ENCODE assay signal across 29 cellular contexts in the genomic region with DNA sequence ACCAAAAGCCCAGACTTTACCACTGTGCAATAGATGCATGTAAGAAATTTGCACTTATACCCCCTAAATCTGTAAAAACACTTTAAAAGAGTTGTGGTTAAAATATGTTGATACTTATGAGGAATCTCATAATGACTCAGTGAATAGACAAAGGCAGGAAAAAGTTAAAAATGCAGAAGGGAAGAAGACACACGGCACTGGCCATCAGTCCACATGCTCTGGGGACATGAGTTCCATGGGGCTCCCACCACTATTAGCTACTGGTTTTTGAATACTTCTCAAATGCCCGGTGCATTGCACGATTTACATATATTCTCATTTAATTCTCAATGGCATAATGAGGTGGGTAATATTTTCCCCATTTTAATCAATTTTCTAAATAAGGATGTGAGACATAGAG. TPM values are rescaled to one million over a fixed set of nuclear protein-coding genes. Genes with fewer than 3 reads are reported as not detected.
DNase-seq lines count a peak whose midpoint lies in the region; ATAC-seq and TF ChIP-seq lines count a peak whose summit lies in the region.
"Had no signal": no experiment of that assay in that cellular context is flagged by ENCODE, and none has a peak within 500 bp of the region (broad histone marks: within the 10 kb centered on the region; RNA-seq: fewer than 3 reads in every experiment).

No MANE protein-coding gene starts in this region.

- H3K36me3 Mint-ChIP-seq in HFFc6 (ENCODE audit: low read depth): peaks cover 96% of the 10 kb centered on the region
- H3K36me3 Mint-ChIP-seq in natural killer cell treated with Interleukin-12 subunit alpha and Interleukin-12 subunit beta and Interleukin-15 and Interleukin-18, amount 100 ng/mL, for 72 hours: no peaks in the 10 kb centered on the region
- H3K36me3 Mint-ChIP-seq: activated naive CD4-positive, alpha-beta T cell treated with anti-CD3 and anti-CD28 coated beads, Interleukin-2, amount 10 ng/mL, durations not matched to agents 7 days and 5 days; CD4-positive, alpha-beta memory T cell; immature natural killer cell had no signal

- peak overlapping the region; percentile 91 for H3K27ac Mint-ChIP-seq in HFFc6
- no peak overlapping the region for H3K27ac Mint-ChIP-seq in natural killer cell treated with Interleukin-12 subunit alpha and Interleukin-12 subunit beta and Interleukin-15 and Interleukin-18, amount 100 ng/mL, for 72 hours
- H3K27ac Mint-ChIP-seq: activated naive CD4-positive, alpha-beta T cell treated with anti-CD3 and anti-CD28 coated beads, Interleukin-2, amount 10 ng/mL, durations not matched to agents 7 days and 5 days; activated T-helper 1 cell treated with anti-CD3 and anti-CD28 coated beads, Interleukin-12 subunit alpha, Interleukin-12 subunit beta, Interleukin-2, Interleukin-4 antibody, amounts not matched to agents 30 ng/mL and 10 ng/mL and 1 ng/mL, durations not matched to agents 14 hours and 24 hours and 36 hours; CD4-positive, alpha-beta memory T cell; effector memory CD8-positive, alpha-beta T cell; immature natural killer cell; progenitor cell of endocrine pancreas; T-helper 1 cell treated with Interleukin-12 subunit alpha and Interleukin-12 subunit beta and Interleukin-4 antibody, amounts not matched to agents 30 μg/mL and 1 μg/mL, for 36 hours had no signal

- no peaks in the 10 kb centered on the region for H3K27me3 ChIP-seq in ACC112 (ENCODE audit: insufficient read depth, low read length)
- H3K27me3 ChIP-seq: sigmoid colon, stomach, tibial nerve had no signal

- no peak for ATAC-seq in GM18498 (IDR thresholded peaks at IDR 0.05; ENCODE audit: unreplicated experiment)
- ATAC-seq in natural killer cell treated with Interleukin-12 subunit alpha and Interleukin-12 subunit beta and Interleukin-15 and Interleukin-18, amount 100 ng/mL, for 72 hours: no peak
- ATAC-seq: activated CD4-positive, CD25-positive, alpha-beta regulatory T cell treated with anti-CD3 and anti-CD28 coated beads, Interleukin-2, amount 50 U/mL, for 24 hours; effector memory CD8-positive, alpha-beta T cell; esophagus mucosa had no signal

- H3K79me2 ChIP-seq in ACC112 (ENCODE audit: control insufficient read depth, insufficient read depth, low read length, unreplicated experiment): peaks cover 94% of the 10 kb centered on the region

- peak overlapping the region; percentile 99 for H3K27ac ChIP-seq in ACC112 (ENCODE audit: low read depth, low read length)
- H3K27ac ChIP-seq: sigmoid colon, stomach had no signal

- no peaks in the 10 kb centered on the region for H3K27me3 Mint-ChIP-seq in HFFc6 (ENCODE audit: insufficient read depth)
- peaks cover 11 to 21% of the 10 kb centered on the region in 2 donors for H3K27me3 Mint-ChIP-seq in natural killer cell treated with Interleukin-12 subunit alpha and Interleukin-12 subunit beta and Interleukin-15 and Interleukin-18, amount 100 ng/mL, for 72 hours
- H3K27me3 Mint-ChIP-seq: activated naive CD4-positive, alpha-beta T cell treated with anti-CD3 and anti-CD28 coated beads, Interleukin-2, amount 10 ng/mL, durations not matched to agents 7 days and 5 days; progenitor cell of endocrine pancreas had no signal

- TF ChIP-seq CTCF in HFFc6 (IDR thresholded peaks at IDR 0.05) (no peak), WI38 (IDR thresholded peaks at IDR 0.05; ENCODE audit: low read depth, low read length) (no peak), fibroblast of the aortic adventitia (IDR thresholded peaks at IDR 0.05; ENCODE audit: insufficient read depth, low read length) (no peak)

- H3K4me3 Mint-ChIP-seq in HFFc6: peak overlapping the region; percentile 96
- H3K4me3 Mint-ChIP-seq in natural killer cell treated with Interleukin-12 subunit alpha and Interleukin-12 subunit beta and Interleukin-15 and Interleukin-18, amount 100 ng/mL, for 72 hours: no peak overlapping the region
- H3K4me3 Mint-ChIP-seq: activated naive CD4-positive, alpha-beta T cell treated with anti-CD3 and anti-CD28 coated beads, Interleukin-2, amount 10 ng/mL, durations not matched to agents 7 days and 5 days; activated T-helper 1 cell treated with anti-CD3 and anti-CD28 coated beads, Interleukin-12 subunit alpha, Interleukin-12 subunit beta, Interleukin-2, Interleukin-4 antibody, amounts not matched to agents 30 ng/mL and 10 ng/mL and 1 ng/mL, durations not matched to agents 14 hours and 24 hours and 36 hours; CD4-positive, alpha-beta memory T cell; effector memory CD8-positive, alpha-beta T cell; immature natural killer cell; T-helper 1 cell treated with Interleukin-12 subunit alpha and Interleukin-12 subunit beta and Interleukin-4 antibody, amounts not matched to agents 30 μg/mL and 1 μg/mL, for 36 hours had no signal

- DNase-seq in HFFc6: no peak
- no peak for DNase-seq in fibroblast of the aortic adventitia (ENCODE audit: low read depth)
- DNase-seq in NCI-H510A treated with DMSO at 0.1 percent for 48 hours (lab: John Stamatoyannopoulos, UW): no peak
- no peak for DNase-seq in natural killer cell treated with Interleukin-12 subunit alpha and Interleukin-12 subunit beta and Interleukin-15 and Interleukin-18, amount 100 ng/mL, for 72 hours (ENCODE audit: low spot score)
- DNase-seq in NCI-H1417 (lab: John Stamatoyannopoulos, UW): no peak
- DNase-seq: activated CD4-positive, alpha-beta T cell treated with anti-CD3 and anti-CD28 coated beads, Interleukin-2, amount 50 U/mL, for 48 hours; activated CD8-positive, alpha-beta memory T cell treated with anti-CD3 and anti-CD28 coated beads, Interleukin-2, amount 50 U/mL, for 4 hours; activated naive CD4-positive, alpha-beta T cell treated with anti-CD3 and anti-CD28 coated beads, Interleukin-2, amount 10 ng/mL, durations not matched to agents 7 days and 5 days; caudate nucleus; CD4-positive, alpha-beta memory T cell; cortex of kidney; DMS 273 treated with DMSO at 0.1 percent for 48 hours; effector memory CD8-positive, alpha-beta T cell; hypothalamus; immature natural killer cell; mesendoderm; NCI-H1694; NCI-H510A; sigmoid colon; stomach had no signal

- H3K4me1 ChIP-seq in ACC112 (ENCODE audit: control insufficient read depth, insufficient read depth, low read length, unreplicated experiment): peaks cover 68% of the 10 kb centered on the region

- no peak overlapping the region for H2AFZ ChIP-seq in ACC112 (ENCODE audit: low read length, unreplicated experiment)

- H3K9me3 Mint-ChIP-seq in HFFc6: no peaks in the 10 kb centered on the region; the same call in 1 of the 2 replicates
- H3K9me3 Mint-ChIP-seq in natural killer cell treated with Interleukin-12 subunit alpha and Interleukin-12 subunit beta and Interleukin-15 and Interleukin-18, amount 100 ng/mL, for 72 hours: no peaks in the 10 kb centered on the region
- H3K9me3 Mint-ChIP-seq: activated naive CD4-positive, alpha-beta T cell treated with anti-CD3 and anti-CD28 coated beads, Interleukin-2, amount 10 ng/mL, durations not matched to agents 7 days and 5 days; activated T-helper 1 cell treated with anti-CD3 and anti-CD28 coated beads, Interleukin-12 subunit alpha, Interleukin-12 subunit beta, Interleukin-2, Interleukin-4 antibody, amounts not matched to agents 30 ng/mL and 10 ng/mL and 1 ng/mL, durations not matched to agents 14 hours and 24 hours and 36 hours; immature natural killer cell; T-helper 1 cell treated with Interleukin-12 subunit alpha and Interleukin-12 subunit beta and Interleukin-4 antibody, amounts not matched to agents 30 μg/mL and 1 μg/mL, for 36 hours had no signal

- H3K36me3 ChIP-seq in ACC112 (ENCODE audit: insufficient read depth, low read length): peaks cover 82% of the 10 kb centered on the region
- H3K36me3 ChIP-seq: sigmoid colon, stomach, tibial nerve had no signal

- peaks cover 87% of the 10 kb centered on the region for H3K4me1 Mint-ChIP-seq in HFFc6 (ENCODE audit: low read depth)
- no peaks in the 10 kb centered on the region for H3K4me1 Mint-ChIP-seq in natural killer cell treated with Interleukin-12 subunit alpha and Interleukin-12 subunit beta and Interleukin-15 and Interleukin-18, amount 100 ng/mL, for 72 hours (ENCODE audit: low read depth in 2 of 2)
- H3K4me1 Mint-ChIP-seq: activated naive CD4-positive, alpha-beta T cell treated with anti-CD3 and anti-CD28 coated beads, Interleukin-2, amount 10 ng/mL, durations not matched to agents 7 days and 5 days; CD4-positive, alpha-beta memory T cell; immature natural killer cell had no signal

- H3K4me3 ChIP-seq in ACC112 (ENCODE audit: low read depth, low read length): peak overlapping the region; percentile 92
- peak overlapping the region; percentile 71 for H3K4me3 ChIP-seq in WI38 (ENCODE audit: low read depth, low read length)
- peak overlapping the region; percentile 53 for H3K4me3 ChIP-seq in fibroblast of the aortic adventitia (ENCODE audit: low read depth, low read length)
- H3K4me3 ChIP-seq: sigmoid colon, stomach, tibial nerve had no signal

RNA-seq across cellular contexts. Expression of gene BLID, which starts 59.3 kb away (rescaled TPM):
- total RNA-seq in HFFc6 (2021; fragmentation: NEBNext Ultra II Directional; extraction: Animal tissue kit (Norgen Biotek cat#: 25700)): 1 to 10 TPM in 5 of 6 experiments, under 1 TPM in 1; 0.85 to 1.6 (median 1.2) TPM
- total RNA-seq in fibroblast of the aortic adventitia (ENCODE audit: low replicate concordance): 2.1 and 30.6 TPM in 2 replicates
- total RNA-seq in natural killer cell treated with Interleukin-12 subunit alpha and Interleukin-12 subunit beta and Interleukin-15 and Interleukin-18, amount 100 ng/mL, for 72 hours: not detected
- total RNA-seq: activated T-helper 1 cell treated with anti-CD3 and anti-CD28 coated beads, Interleukin-12 subunit alpha, Interleukin-12 subunit beta, Interleukin-2, Interleukin-4 antibody, amounts not matched to agents 30 ng/mL and 10 ng/mL and 1 ng/mL, durations not matched to agents 14 hours and 24 hours and 36 hours; CD4-positive, alpha-beta memory T cell; progenitor cell of endocrine pancreas had no signal
